8 cellular contexts compared by ENCODE assay signal in the genomic region with DNA sequence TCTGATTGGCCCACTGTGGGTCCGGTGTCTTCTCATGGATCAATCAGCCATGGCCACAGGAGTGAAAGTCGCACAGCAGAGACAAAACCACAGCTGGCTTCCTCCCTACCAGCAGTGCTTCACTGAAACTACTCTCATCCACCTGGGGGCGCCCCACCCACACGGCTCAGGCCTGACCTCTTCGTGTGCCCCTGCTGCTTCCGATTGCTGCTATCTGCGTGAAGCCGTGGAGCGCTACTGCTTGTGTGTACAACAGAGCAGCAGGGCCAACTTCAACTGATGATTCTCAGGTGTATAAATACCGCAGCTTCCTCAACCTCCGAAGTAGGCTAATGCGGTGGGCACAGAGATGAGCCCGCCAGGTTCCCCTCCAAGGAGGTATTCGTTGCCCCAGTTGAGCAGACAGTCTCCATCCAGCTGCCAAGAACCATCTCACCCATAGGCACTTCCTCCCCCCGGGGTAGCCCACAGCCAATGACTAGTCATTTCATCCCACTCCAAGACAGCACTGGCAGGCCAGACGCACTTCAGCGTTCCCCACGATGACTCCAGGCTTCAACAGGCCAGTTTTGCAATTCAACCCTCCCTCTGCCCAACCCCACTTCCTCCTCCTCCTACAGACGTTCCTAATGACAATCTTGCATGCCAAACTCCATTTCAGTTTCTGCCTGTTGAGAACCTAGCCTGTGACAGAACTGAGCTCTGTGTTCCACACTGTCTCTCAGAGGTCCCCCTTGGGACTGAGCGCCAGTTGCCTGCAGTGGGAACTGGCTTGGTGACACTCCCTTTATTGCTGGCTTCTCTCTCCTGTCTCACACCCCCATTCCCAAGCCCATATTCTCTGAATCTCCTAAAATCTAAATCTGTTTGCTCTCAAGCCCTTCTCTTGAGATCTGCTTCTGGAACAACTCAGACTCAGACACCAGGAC. TPM values are rescaled to one million over a fixed set of nuclear protein-coding genes. Genes with fewer than 3 reads are reported as not detected.
A peak's percentile ranks its signal among the peaks of the same experiment; 100 is the strongest.
DNase-seq lines count a peak whose midpoint lies in the region; ATAC-seq and TF ChIP-seq lines count a peak whose summit lies in the region.

No MANE protein-coding gene starts in this region.

- H3K4me3 ChIP-seq in smooth muscle cell = no peak overlapping the region

- H3K4me1 ChIP-seq in smooth muscle cell (ENCODE audit: low read depth) = peaks cover 4% of the 10 kb centered on the region

- peak; percentile 23 for DNase-seq in GM10248 (ENCODE audit: extremely low spot score)
- peak; percentile 83 for DNase-seq in NOMO-1 treated with dmso at 0.1 percent for 144 hours (lab: John Stamatoyannopoulos, UW; ENCODE audit: unreplicated experiment)
- DNase-seq in activated T-cell treated with anti-CD3 and anti-CD28 coated beads for 24 hours (ENCODE audit: low read depth) = peak; percentile 23
- DNase-seq in glutamatergic neuron = peak; percentile 43
- peak; percentile 27 for DNase-seq in smooth muscle cell (lab: John Stamatoyannopoulos, UW; ENCODE audit: unreplicated experiment)
- DNase-seq in NCI-H2171 treated with DMSO at 0.1 percent for 48 hours (lab: John Stamatoyannopoulos, UW) = no peak

- H3K9me3 Mint-ChIP-seq in glutamatergic neuron (ENCODE audit: unreplicated experiment) = no peaks in the 10 kb centered on the region

- peak overlapping the region; percentile 68 for H2AFZ ChIP-seq in smooth muscle cell (ENCODE audit: low read depth)

- no peaks in the 10 kb centered on the region for H3K79me2 ChIP-seq in smooth muscle cell (ENCODE audit: low read depth)

- TF ChIP-seq CTCF in GM10248 (IDR thresholded peaks at IDR 0.05; ENCODE audit: control extremely low read depth, extremely low read depth, low read depth, missing control alignments) = peak; percentile 33
- no peak for TF ChIP-seq CTCF in glutamatergic neuron (IDR thresholded peaks at IDR 0.05; ENCODE audit: partially characterized antibody, unreplicated experiment)
- no peak for TF ChIP-seq CTCF in smooth muscle cell (IDR thresholded peaks at IDR 0.05; ENCODE audit: borderline replicate concordance, insufficient read depth, poor library complexity, severe bottlenecking)

- peak overlapping the region; percentile 20 for H3K4me3 Mint-ChIP-seq in glutamatergic neuron (ENCODE audit: unreplicated experiment)

- peak overlapping the region; percentile 57 for H3K27ac ChIP-seq in smooth muscle cell (ENCODE audit: low read depth)

- POLR2A ChIA-PET in GM10248 (lab: Yijun Ruan, JAX) = interaction anchor here (0.6 kb wide), 1 partner anchor 282 kb away, joined by 3 read pairs; no protein-coding TSS in a partner anchor

- ATAC-seq in HG02571 (IDR thresholded peaks at IDR 0.05; ENCODE audit: unreplicated experiment) = peak; percentile 58
- no peak for ATAC-seq in GM18861 (IDR thresholded peaks at IDR 0.05; ENCODE audit: unreplicated experiment)

- H3K27me3 ChIP-seq in smooth muscle cell (ENCODE audit: low read depth) = no peaks in the 10 kb centered on the region

- CTCF ChIA-PET in GM10248 (lab: Yijun Ruan, JAX) = interaction anchor here (0.9 kb wide), 1 partner anchor 26 kb away, joined by 3 read pairs; no protein-coding TSS in a partner anchor

- peaks cover 2% of the 10 kb centered on the region for H3F3A ChIP-seq in smooth muscle cell (ENCODE audit: low read depth)

- no peak overlapping the region for H3K27ac Mint-ChIP-seq in glutamatergic neuron (ENCODE audit: unreplicated experiment)

- H3K9me3 ChIP-seq in smooth muscle cell (replicated peaks; ENCODE audit: low read depth) = no peaks in the 10 kb centered on the region

- H3K36me3 ChIP-seq in smooth muscle cell (ENCODE audit: low read depth) = no peaks in the 10 kb centered on the region

- H3K27me3 Mint-ChIP-seq in glutamatergic neuron (ENCODE audit: unreplicated experiment) = peaks cover 2% of the 10 kb centered on the region

- H3K4me1 Mint-ChIP-seq in glutamatergic neuron (ENCODE audit: low read depth, unreplicated experiment) = peaks cover 11% of the 10 kb centered on the region

- H3K36me3 Mint-ChIP-seq in glutamatergic neuron (ENCODE audit: unreplicated experiment) = no peaks in the 10 kb centered on the region

- 48% methylated on average over 19 of the region's 20 CpGs for WGBS in smooth muscle cell (ENCODE audit: low lambda C conversion rate)

- no peaks in the 10 kb centered on the region for H4K20me1 ChIP-seq in smooth muscle cell (ENCODE audit: low read depth)

- H3K9ac ChIP-seq in smooth muscle cell (ENCODE audit: low read depth) = no peak overlapping the region

- H3K4me2 ChIP-seq in smooth muscle cell = no peak overlapping the region

RNA-seq across cellular contexts. Expression of a gene that starts 41.3 kb away (rescaled TPM):
- total RNA-seq in glutamatergic neuron (ENCODE audit: unreplicated experiment) (59.0 TPM), smooth muscle cell (164 and 205 TPM in 2 replicates)
- 179 and 207 TPM in 2 replicates for polyA plus RNA-seq in smooth muscle cell
